ENCODE assay signal across 13 cellular contexts in the genomic region with DNA sequence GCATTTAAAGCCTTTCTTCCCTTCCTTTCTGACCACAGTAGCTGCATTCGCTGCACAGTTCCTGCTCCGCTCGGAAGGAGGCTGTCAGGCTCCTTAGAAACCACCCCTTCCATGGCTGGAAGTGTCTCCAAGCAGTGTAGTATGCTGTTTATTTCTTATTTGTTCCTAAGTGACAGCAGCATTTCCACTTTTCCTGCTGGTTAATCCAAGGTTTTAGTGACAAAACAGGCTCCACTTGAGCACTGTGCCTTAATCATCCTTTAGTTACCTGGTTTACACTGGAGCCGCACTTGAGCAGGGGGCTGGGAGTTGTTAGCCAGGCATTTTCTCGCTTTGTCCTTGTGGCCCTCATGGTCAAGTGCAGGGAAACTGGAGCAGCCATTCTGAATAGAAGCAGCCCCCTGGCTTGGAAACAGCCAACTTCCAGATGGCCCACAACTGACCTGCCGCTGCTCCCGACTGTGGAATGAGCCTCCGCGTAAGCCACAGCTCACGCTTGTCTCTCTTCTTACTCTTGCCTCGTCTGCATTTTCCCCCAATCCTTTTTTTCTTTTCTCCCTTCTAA.
"Had no signal": no experiment of that assay in that cellular context is flagged by ENCODE, and none has a peak within 500 bp of the region (broad histone marks: within the 10 kb centered on the region; RNA-seq: fewer than 3 reads in every experiment).

No MANE protein-coding gene starts in this region.

- H3K4me3 Mint-ChIP-seq: activated CD4-positive, alpha-beta memory T cell treated with anti-CD3 and anti-CD28 coated beads, Interleukin-2, amount 10 ng/mL, durations not matched to agents 7 days and 5 days; activated CD4-positive, alpha-beta T cell treated with anti-CD3 and anti-CD28 coated beads for 36 hours; activated naive CD8-positive, alpha-beta T cell treated with anti-CD3 and anti-CD28 coated beads, Interleukin-2, amount 50 U/mL, for 24 hours; neural crest cell had no signal

- H3K27me3 Mint-ChIP-seq: activated CD4-positive, alpha-beta memory T cell treated with anti-CD3 and anti-CD28 coated beads, Interleukin-2, amount 10 ng/mL, durations not matched to agents 7 days and 5 days; activated CD4-positive, alpha-beta T cell treated with anti-CD3 and anti-CD28 coated beads for 36 hours; activated naive CD8-positive, alpha-beta T cell treated with anti-CD3 and anti-CD28 coated beads, Interleukin-2, amount 50 U/mL, for 24 hours had no signal

- H3K27ac ChIP-seq: ascending aorta, gastrocnemius medialis, pancreas had no signal

- ATAC-seq: activated CD4-positive, alpha-beta T cell treated with anti-CD3 and anti-CD28 coated beads for 36 hours; activated naive CD8-positive, alpha-beta T cell treated with anti-CD3 and anti-CD28 coated beads, Interleukin-2, amount 50 U/mL, for 24 hours; gastrocnemius medialis; pancreas; stimulated activated naive CD8-positive, alpha-beta T cell treated with anti-CD3 and anti-CD28 coated beads, Interleukin-15, Interleukin-2, amounts not matched to agents 100 U/mL and 50 U/mL, for 24 hours had no signal

- DNase-seq: activated CD4-positive, alpha-beta memory T cell treated with anti-CD3 and anti-CD28 coated beads, Interleukin-2, amount 10 ng/mL, durations not matched to agents 7 days and 5 days; activated CD4-positive, alpha-beta T cell treated with anti-CD3 and anti-CD28 coated beads for 36 hours; activated CD8-positive, alpha-beta memory T cell treated with anti-CD3 and anti-CD28 coated beads, Interleukin-2, amount 50 U/mL, for 4 hours; activated naive CD4-positive, alpha-beta T cell treated with Interleukin-2 at 50 U/mL for 16 hours; activated naive CD8-positive, alpha-beta T cell treated with anti-CD3 and anti-CD28 coated beads, Interleukin-2, amount 50 U/mL, for 24 hours; gastrocnemius medialis; pancreas; stimulated activated CD4-positive, alpha-beta T cell treated with anti-CD3 and anti-CD28 coated beads, Interleukin-4, amount 100 ng/mL, for 1 hour; stimulated activated CD8-positive, alpha-beta memory T cell treated with anti-CD3 and anti-CD28 coated beads, Interleukin-4, amount 100 ng/mL, for 48 hours; stimulated activated naive CD8-positive, alpha-beta T cell treated with anti-CD3 and anti-CD28 coated beads, Interleukin-15, Interleukin-2, amounts not matched to agents 100 U/mL and 50 U/mL, for 24 hours; T-helper 9 cell had no signal

- H3K9me3 Mint-ChIP-seq: neural crest cell had no signal

- H3K27ac Mint-ChIP-seq: activated CD4-positive, alpha-beta memory T cell treated with anti-CD3 and anti-CD28 coated beads, Interleukin-2, amount 10 ng/mL, durations not matched to agents 7 days and 5 days; activated CD4-positive, alpha-beta T cell treated with anti-CD3 and anti-CD28 coated beads for 36 hours; activated naive CD8-positive, alpha-beta T cell treated with anti-CD3 and anti-CD28 coated beads, Interleukin-2, amount 50 U/mL, for 24 hours had no signal

- H3K4me1 Mint-ChIP-seq: activated CD4-positive, alpha-beta memory T cell treated with anti-CD3 and anti-CD28 coated beads, Interleukin-2, amount 10 ng/mL, durations not matched to agents 7 days and 5 days; activated CD4-positive, alpha-beta T cell treated with anti-CD3 and anti-CD28 coated beads for 36 hours; activated naive CD8-positive, alpha-beta T cell treated with anti-CD3 and anti-CD28 coated beads, Interleukin-2, amount 50 U/mL, for 24 hours had no signal
